ENCODE assay signal across 1 cellular context in genomic region chr12:89737000-89737399, GRCh38.
TF ChIP-seq lines count a peak whose summit lies in the region.

No MANE protein-coding gene starts in this region.

TF ChIP-seq in H1, 55 proteins besides CTCF, POLR2A, EP300 and RAD21:
- TF ChIP-seq BACH1 (IDR thresholded peaks at IDR 0.05; ENCODE audit: low read length), result no peak
- TF ChIP-seq BCL11A (IDR thresholded peaks at IDR 0.05; ENCODE audit: low read depth in 2 of 2, low read length in 2 of 2), result no peak
- no peak for TF ChIP-seq NANOG (IDR thresholded peaks at IDR 0.05; ENCODE audit: insufficient read depth, low read depth, low read length, poor library complexity, severe bottlenecking)
- TF ChIP-seq KDM1A (IDR thresholded peaks at IDR 0.05; ENCODE audit: borderline replicate concordance, low read length), result no peak
- TF ChIP-seq CHD7 (IDR thresholded peaks at IDR 0.05; ENCODE audit: insufficient replicate concordance, low read length), result no peak
- TF ChIP-seq CEBPB (IDR thresholded peaks at IDR 0.05; ENCODE audit: low read depth, low read length), result no peak
- no peak for TF ChIP-seq RBBP5 (IDR thresholded peaks at IDR 0.05; ENCODE audit: borderline replicate concordance, low read depth, low read length)
- TF ChIP-seq CREB1 (IDR thresholded peaks at IDR 0.05), result no peak
- TF ChIP-seq EGR1 (IDR thresholded peaks at IDR 0.05; ENCODE audit: borderline replicate concordance, low read depth, low read length), result no peak
